In genomic region chr7:122298131-122298530, GRCh38 we compare ENCODE assay signal across 33 cellular contexts. TPM values are rescaled to one million over a fixed set of nuclear protein-coding genes. Genes with fewer than 3 reads are reported as not detected.
"Had no signal": no experiment of that assay in that cellular context is flagged by ENCODE, and none has a peak within 500 bp of the region (broad histone marks: within the 10 kb centered on the region; RNA-seq: fewer than 3 reads in every experiment).

No MANE protein-coding gene starts in this region.

- H3K4me1 ChIP-seq: foreskin keratinocyte had no signal

- H3K79me2 ChIP-seq: hepatocyte had no signal

- H3K9me3 Mint-ChIP-seq: nephron had no signal

- H3K27ac Mint-ChIP-seq: memory B cell; nephron; stimulated activated naive CD8-positive, alpha-beta T cell treated with anti-CD3 and anti-CD28 coated beads, Interleukin-15, amount 100 ng/mL, for 72 hours had no signal

- H3K4me1 Mint-ChIP-seq: stimulated activated naive CD8-positive, alpha-beta T cell treated with anti-CD3 and anti-CD28 coated beads, Interleukin-15, amount 100 ng/mL, for 72 hours had no signal

- DNase-seq: dorsolateral prefrontal cortex; effector CD4-positive, alpha-beta T cell; foreskin keratinocyte; heart left ventricle; kidney; nucleus accumbens; ovary; posterior cingulate gyrus; stimulated activated CD4-positive, alpha-beta T cell treated with anti-CD3 and anti-CD28 coated beads, Interleukin-12 subunit alpha, Interleukin-12 subunit beta, amount 100 ng/mL, for 4 hours; stimulated activated CD4-positive, alpha-beta T cell treated with anti-CD3 and anti-CD28 coated beads, Interleukin-1b, Interleukin-23, amount 100 ng/mL, for 48 hours; stimulated activated CD4-positive, alpha-beta T cell treated with anti-CD3 and anti-CD28 coated beads, Interleukin-4, amount 100 ng/mL, for 1 hour; stimulated activated CD8-positive, alpha-beta memory T cell treated with anti-CD3 and anti-CD28 coated beads, Interleukin-4, amount 100 ng/mL, for 48 hours; stimulated activated naive CD4-positive, alpha-beta T cell; stimulated activated naive CD8-positive, alpha-beta T cell treated with anti-CD3 and anti-CD28 coated beads, Interleukin-15, amount 100 ng/mL, for 72 hours; thyroid gland; trophoblast cell had no signal

- H3K4me2 ChIP-seq: hepatocyte, smooth muscle cell had no signal

- H3K36me3 Mint-ChIP-seq: memory B cell had no signal

- H3K9me3 ChIP-seq: gastroesophageal sphincter, heart left ventricle, ovary, suprapubic skin, thyroid gland, vagina had no signal

- FAIRE-seq: colon, kidney had no signal

- H3K4me3 ChIP-seq: dorsolateral prefrontal cortex, gastroesophageal sphincter, heart left ventricle, hepatocyte, lung, ovary, smooth muscle cell, suprapubic skin, thyroid gland, vagina had no signal

- H3K36me3 ChIP-seq: gastroesophageal sphincter, heart left ventricle, ovary, suprapubic skin, thyroid gland, vagina had no signal

- H3K27ac ChIP-seq: dorsolateral prefrontal cortex, epithelial cell of prostate, foreskin keratinocyte, gastroesophageal sphincter, heart left ventricle, hepatocyte, ovary, suprapubic skin, thyroid gland, vagina had no signal

- H3K4me3 Mint-ChIP-seq: memory B cell; nephron; stimulated activated naive CD8-positive, alpha-beta T cell treated with anti-CD3 and anti-CD28 coated beads, Interleukin-15, amount 100 ng/mL, for 72 hours had no signal

- H2AFZ ChIP-seq: hepatocyte had no signal

RNA-seq across cellular contexts. Expression of gene FEZF1, which starts 6.4 kb away (rescaled TPM):
- total RNA-seq: esophagus mucosa, foreskin keratinocyte, gastroesophageal sphincter, hepatocyte, kidney, left lobe of liver, liver, mononuclear cell, ovary, pulmonary artery endothelial cell, sciatic nerve, smooth muscle cell, suprapubic skin, thyroid gland, ureter, vagina had no signal
- polyA plus RNA-seq: foreskin keratinocyte, heart left ventricle, liver, ovary, smooth muscle cell had no signal
